ENCODE assay signal across 1 cellular context in the genomic region with DNA sequence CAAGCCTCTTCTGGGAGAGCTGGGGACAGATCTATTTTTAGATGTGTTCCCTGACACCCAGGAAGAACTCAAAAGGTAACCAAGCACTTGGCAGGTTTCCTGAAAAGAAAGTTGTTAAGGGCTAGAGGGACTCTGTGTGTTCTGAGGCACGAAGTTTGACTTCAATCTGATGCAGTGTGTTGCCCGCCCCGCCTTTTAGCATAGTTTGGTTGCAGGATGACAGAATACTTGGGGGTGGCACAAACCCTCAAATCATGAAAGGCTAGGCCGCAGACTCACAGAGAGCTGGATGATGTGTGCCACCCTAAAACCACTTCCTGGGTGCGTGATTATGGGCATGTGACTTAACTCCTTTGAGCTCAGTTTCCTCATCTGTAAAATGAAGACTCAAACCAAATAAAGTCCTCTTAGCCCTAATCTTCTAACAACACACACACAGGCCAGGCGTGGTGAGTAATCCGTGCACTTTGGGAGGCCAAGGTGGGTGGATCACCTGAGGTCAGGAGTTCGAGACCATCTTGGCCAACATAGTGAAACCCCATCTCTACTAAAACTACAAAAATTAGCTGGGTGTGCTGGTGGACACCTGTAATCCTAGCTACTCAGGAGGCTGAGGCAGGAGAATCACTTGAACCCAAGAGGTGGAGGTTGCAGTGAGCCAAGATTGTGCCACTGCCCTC.
TF ChIP-seq lines count a peak whose summit lies in the region.

No MANE protein-coding gene starts in this region.

TF ChIP-seq in HCT116, 20 proteins besides CTCF, POLR2A, EP300 and RAD21 (continued from another document):
- TF ChIP-seq, protein P1, sequence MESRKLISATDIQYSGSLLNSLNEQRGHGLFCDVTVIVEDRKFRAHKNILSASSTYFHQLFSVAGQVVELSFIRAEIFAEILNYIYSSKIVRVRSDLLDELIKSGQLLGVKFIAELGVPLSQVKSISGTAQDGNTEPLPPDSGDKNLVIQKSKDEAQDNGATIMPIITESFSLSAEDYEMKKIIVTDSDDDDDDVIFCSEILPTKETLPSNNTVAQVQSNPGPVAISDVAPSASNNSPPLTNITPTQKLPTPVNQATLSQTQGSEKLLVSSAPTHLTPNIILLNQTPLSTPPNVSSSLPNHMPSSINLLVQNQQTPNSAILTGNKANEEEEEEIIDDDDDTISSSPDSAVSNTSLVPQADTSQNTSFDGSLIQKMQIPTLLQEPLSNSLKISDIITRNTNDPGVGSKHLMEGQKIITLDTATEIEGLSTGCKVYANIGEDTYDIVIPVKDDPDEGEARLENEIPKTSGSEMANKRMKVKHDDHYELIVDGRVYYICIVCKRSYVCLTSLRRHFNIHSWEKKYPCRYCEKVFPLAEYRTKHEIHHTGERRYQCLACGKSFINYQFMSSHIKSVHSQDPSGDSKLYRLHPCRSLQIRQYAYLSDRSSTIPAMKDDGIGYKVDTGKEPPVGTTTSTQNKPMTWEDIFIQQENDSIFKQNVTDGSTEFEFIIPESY (IDR thresholded peaks at IDR 0.05; ENCODE audit: extremely low read depth, insufficient replicate concordance, low read length): no peak
- TF ChIP-seq ELF1 (IDR thresholded peaks at IDR 0.05; ENCODE audit: borderline replicate concordance, low read depth): peak; percentile 22; the same call in 1 of the 2 replicates
- TF ChIP-seq, protein P2, sequence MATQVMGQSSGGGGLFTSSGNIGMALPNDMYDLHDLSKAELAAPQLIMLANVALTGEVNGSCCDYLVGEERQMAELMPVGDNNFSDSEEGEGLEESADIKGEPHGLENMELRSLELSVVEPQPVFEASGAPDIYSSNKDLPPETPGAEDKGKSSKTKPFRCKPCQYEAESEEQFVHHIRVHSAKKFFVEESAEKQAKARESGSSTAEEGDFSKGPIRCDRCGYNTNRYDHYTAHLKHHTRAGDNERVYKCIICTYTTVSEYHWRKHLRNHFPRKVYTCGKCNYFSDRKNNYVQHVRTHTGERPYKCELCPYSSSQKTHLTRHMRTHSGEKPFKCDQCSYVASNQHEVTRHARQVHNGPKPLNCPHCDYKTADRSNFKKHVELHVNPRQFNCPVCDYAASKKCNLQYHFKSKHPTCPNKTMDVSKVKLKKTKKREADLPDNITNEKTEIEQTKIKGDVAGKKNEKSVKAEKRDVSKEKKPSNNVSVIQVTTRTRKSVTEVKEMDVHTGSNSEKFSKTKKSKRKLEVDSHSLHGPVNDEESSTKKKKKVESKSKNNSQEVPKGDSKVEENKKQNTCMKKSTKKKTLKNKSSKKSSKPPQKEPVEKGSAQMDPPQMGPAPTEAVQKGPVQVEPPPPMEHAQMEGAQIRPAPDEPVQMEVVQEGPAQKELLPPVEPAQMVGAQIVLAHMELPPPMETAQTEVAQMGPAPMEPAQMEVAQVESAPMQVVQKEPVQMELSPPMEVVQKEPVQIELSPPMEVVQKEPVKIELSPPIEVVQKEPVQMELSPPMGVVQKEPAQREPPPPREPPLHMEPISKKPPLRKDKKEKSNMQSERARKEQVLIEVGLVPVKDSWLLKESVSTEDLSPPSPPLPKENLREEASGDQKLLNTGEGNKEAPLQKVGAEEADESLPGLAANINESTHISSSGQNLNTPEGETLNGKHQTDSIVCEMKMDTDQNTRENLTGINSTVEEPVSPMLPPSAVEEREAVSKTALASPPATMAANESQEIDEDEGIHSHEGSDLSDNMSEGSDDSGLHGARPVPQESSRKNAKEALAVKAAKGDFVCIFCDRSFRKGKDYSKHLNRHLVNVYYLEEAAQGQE (IDR thresholded peaks at IDR 0.05; ENCODE audit: low read depth): no peak
- TF ChIP-seq, protein P3, sequence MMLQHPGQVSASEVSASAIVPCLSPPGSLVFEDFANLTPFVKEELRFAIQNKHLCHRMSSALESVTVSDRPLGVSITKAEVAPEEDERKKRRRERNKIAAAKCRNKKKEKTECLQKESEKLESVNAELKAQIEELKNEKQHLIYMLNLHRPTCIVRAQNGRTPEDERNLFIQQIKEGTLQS (IDR thresholded peaks at IDR 0.05): no peak
TF ChIP-seq in HCT116: peak in this region for 8.
